In the genomic region with DNA sequence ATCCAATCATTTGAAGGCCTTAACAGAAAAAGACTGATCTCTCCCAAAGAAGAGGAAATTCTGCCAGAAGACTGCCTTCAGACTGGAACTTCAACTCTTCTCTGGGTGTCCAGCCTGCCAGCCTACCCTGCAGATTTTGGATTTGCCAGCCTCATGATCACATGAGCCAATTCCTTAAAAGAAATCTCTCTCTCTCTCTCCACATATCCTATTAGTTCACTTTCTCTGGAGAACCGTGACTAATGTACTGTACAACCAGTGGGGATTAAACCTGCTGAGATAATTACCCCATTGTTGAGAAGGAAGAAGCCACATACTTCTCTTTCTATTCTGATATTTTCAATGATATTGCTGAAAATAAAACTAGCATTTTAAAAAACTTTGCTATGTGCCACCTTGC, we compare ENCODE assay signal across 14 cellular contexts.
DNase-seq lines count a peak whose midpoint lies in the region; ATAC-seq and TF ChIP-seq lines count a peak whose summit lies in the region.
"Had no signal": no experiment of that assay in that cellular context is flagged by ENCODE, and none has a peak within 500 bp of the region (broad histone marks: within the 10 kb centered on the region; RNA-seq: fewer than 3 reads in every experiment).

No MANE protein-coding gene starts in this region.

- no peak overlapping the region for H3K27ac ChIP-seq in neural progenitor cell

- peaks cover 20% of the 10 kb centered on the region for H3K4me1 ChIP-seq in neural progenitor cell

- TF ChIP-seq POLR2A in lower leg skin (IDR thresholded peaks at IDR 0.05) = no peak

- peaks cover 19% of the 10 kb centered on the region for H3K4me1 Mint-ChIP-seq in neural progenitor cell
- H3K4me1 Mint-ChIP-seq: B cell had no signal

- intact Hi-C loops in lower leg skin (cut with DNase I; ENCODE audit: low total_unique reads) = no loop called here

- H3K9me3 Mint-ChIP-seq in neural progenitor cell = peaks cover 5% of the 10 kb centered on the region
- H3K9me3 Mint-ChIP-seq: CD4-positive, alpha-beta T cell; H9 had no signal

- H4K20me1 ChIP-seq in neural progenitor cell (ENCODE audit: low read depth) = no peaks in the 10 kb centered on the region

- no peaks in the 10 kb centered on the region for H3K27me3 ChIP-seq in neural progenitor cell

- no peaks in the 10 kb centered on the region for H3K36me3 Mint-ChIP-seq in neural progenitor cell

- no peak for ATAC-seq in GM18858 (IDR thresholded peaks at IDR 0.05; ENCODE audit: unreplicated experiment)
- ATAC-seq: HepG2 had no signal

- 70 to 100% methylated on average over 1 of the region's 1 CpG for WGBS in lower leg skin, 2 donors

- H3K4me3 Mint-ChIP-seq in neural progenitor cell = peak overlapping the region; percentile 27
- H3K4me3 Mint-ChIP-seq: B cell; CD4-positive, alpha-beta T cell; H9 had no signal

- no peak overlapping the region for H2AFZ ChIP-seq in neural progenitor cell (replicated peaks)

- H3K27me3 Mint-ChIP-seq in neural progenitor cell (ENCODE audit: insufficient read depth, low read depth) = no peaks in the 10 kb centered on the region
- H3K27me3 Mint-ChIP-seq: B cell; CD4-positive, alpha-beta T cell had no signal

- no peaks in the 10 kb centered on the region for H3K79me2 ChIP-seq in neural progenitor cell (ENCODE audit: low read depth)

- H3K36me3 ChIP-seq in neural progenitor cell = no peaks in the 10 kb centered on the region

- DNase-seq in COLO829 (ENCODE audit: low spot score) (peak; percentile 26), LHCN-M2 (ENCODE audit: low read depth) (peak; percentile 17), NCI-H82 treated with DMSO at 0.1 percent for 48 hours (lab: John Stamatoyannopoulos, UW; ENCODE audit: unreplicated experiment) (peak; percentile 12), neural progenitor cell (ENCODE audit: low spot score) (peak; percentile 61), lower leg skin (ENCODE audit: low spot score in 2 of 2) (no peak)
- no peak for DNase-seq in effector CD8-positive, alpha-beta T cell (lab: John Stamatoyannopoulos, UW)
- DNase-seq: C1 segment of cervical spinal cord; CD4-positive, alpha-beta T cell; DMS79; GOT3; H9 had no signal

- TF ChIP-seq CTCF in neural progenitor cell (IDR thresholded peaks at IDR 0.05) (no peak), lower leg skin (IDR thresholded peaks at IDR 0.05) (no peak)

- peak overlapping the region; percentile 8 for H3K4me2 ChIP-seq in neural progenitor cell

- no peaks in the 10 kb centered on the region for H3K9me3 ChIP-seq in neural progenitor cell (ENCODE audit: low read depth)

- H3K4me3 ChIP-seq in neural progenitor cell (no peak overlapping the region), lower leg skin (ENCODE audit: low read depth, poor library complexity, severe bottlenecking) (no peak overlapping the region)

- no peak overlapping the region for H3K9ac ChIP-seq in neural progenitor cell

- no peak overlapping the region for H3K27ac Mint-ChIP-seq in neural progenitor cell
- H3K27ac Mint-ChIP-seq: B cell; CD4-positive, alpha-beta T cell; H9 had no signal

- peaks cover 16% of the 10 kb centered on the region for H3F3A ChIP-seq in neural progenitor cell (ENCODE audit: low read depth)

Comparison
In these comparisons a context has a peak if more than half of its experiments do, and no peak if none do; other contexts are left out.
1. DNase-seq: peak in COLO829 (single experiment), LHCN-M2 (single experiment), NCI-H82 treated with DMSO at 0.1 percent for 48 hours (single experiment) and neural progenitor cell (single experiment); none in effector CD8-positive, alpha-beta T cell (single experiment) and lower leg skin (0 of 2).